Comparison of ENCODE assay signal across 8 cellular contexts in the genomic region with DNA sequence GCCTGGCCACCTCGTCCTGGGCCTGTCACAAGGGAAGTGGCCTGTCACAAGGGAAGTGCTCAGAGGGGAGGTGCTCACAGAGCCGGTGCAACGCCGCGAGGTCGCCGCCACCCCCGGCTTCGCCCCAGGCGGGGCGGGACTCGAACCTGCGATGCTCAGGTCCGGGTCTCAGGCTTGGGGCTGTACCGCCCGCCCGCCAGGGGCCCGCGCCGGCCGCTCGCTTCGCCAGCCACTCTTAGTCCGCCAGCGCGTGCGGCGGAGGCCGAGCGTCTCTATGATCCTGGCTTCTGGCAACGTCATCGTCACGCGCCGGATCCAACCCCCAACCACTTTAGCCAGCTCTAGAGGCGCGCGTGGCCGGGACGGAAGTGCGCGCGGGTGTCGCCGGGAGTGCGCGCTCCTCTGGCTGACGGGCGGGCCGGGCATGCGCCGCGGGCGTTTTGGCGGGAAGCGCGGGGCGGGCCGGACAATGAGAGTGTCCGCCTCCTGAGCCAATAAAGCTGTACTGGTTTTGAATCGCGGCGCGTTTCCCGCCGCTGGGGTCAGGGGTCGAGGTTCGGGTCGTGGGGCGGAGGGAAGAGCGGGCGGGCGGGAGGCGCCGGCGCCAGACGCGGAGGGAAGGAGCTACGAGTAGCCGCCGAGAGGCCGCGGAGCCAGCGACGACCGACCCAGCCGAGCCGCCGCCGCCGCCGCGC.
DNase-seq lines count a peak whose midpoint lies in the region; ATAC-seq and TF ChIP-seq lines count a peak whose summit lies in the region.

Gene TRMT2A, minus strand, starts transcription at position 276 of the 695 bp plus-strand sequence. CDS start 320 bp downstream, outside the sequence.

- DNase-seq in AML-193 (lab: John Stamatoyannopoulos, UW) (peak; percentile 91 to 93), NCI-H510A (lab: John Stamatoyannopoulos, UW) (peak; percentile 85), choroid plexus epithelial cell (ENCODE audit: low read depth) (peak; percentile 99), kidney tubule cell (ENCODE audit: low spot score) (peak; percentile 98)
- DNase-seq in activated CD4-positive, alpha-beta T cell treated with anti-CD3 and anti-CD28 coated beads for 24 hours (ENCODE audit: low read depth in 2 of 2): peak; percentile 93 to 95
- DNase-seq in stimulated activated CD4-positive, alpha-beta T cell treated with anti-CD3 and anti-CD28 coated beads, Interleukin-1b, Interleukin-23, amount 100 ng/mL, for 24 hours (ENCODE audit: low read depth in 4 of 4, low spot score in 1 of 4): peak; percentile 89 to 96 (median 94)

- TF ChIP-seq POLR2A in GM19099 (IDR thresholded peaks at IDR 0.05; ENCODE audit: extremely low read depth, insufficient read length, low read depth): peak; percentile 62

- ATAC-seq in HG03432 (IDR thresholded peaks at IDR 0.05; ENCODE audit: unreplicated experiment): peak; percentile 75

- TF ChIP-seq CTCF in choroid plexus epithelial cell (conservative IDR thresholded peaks at IDR 0.05; ENCODE audit: low read depth, low read length): peak; percentile 1

- H3K4me3 ChIP-seq in choroid plexus epithelial cell (ENCODE audit: low read depth, low read length): peak within 1 kb of the TSS; percentile 98

Comparison
In these comparisons a context has a peak if more than half of its experiments do, and no peak if none do; other contexts are left out.
1. Peak in every context shown above with its lines: DNase-seq, ATAC-seq and H3K4me3 ChIP-seq.